37 cellular contexts compared by ENCODE assay signal in genomic region chrX:106005684-106006083, GRCh38. TPM values are rescaled to one million over a fixed set of nuclear protein-coding genes. Genes with fewer than 3 reads are reported as not detected.
"Had no signal": no experiment of that assay in that cellular context is flagged by ENCODE, and none has a peak within 500 bp of the region (broad histone marks: within the 10 kb centered on the region; RNA-seq: fewer than 3 reads in every experiment).

No MANE protein-coding gene starts in this region.

- H3K9me3 ChIP-seq: ovary, psoas muscle, thoracic aorta, thyroid gland, upper lobe of left lung, vagina had no signal

- H3K4me3 ChIP-seq: neural progenitor cell, ovary, psoas muscle, skin epidermis, smooth muscle cell, spleen, stomach, thoracic aorta, thyroid gland, tibial nerve, upper lobe of left lung, vagina had no signal

- H3K4me1 ChIP-seq: neural progenitor cell, parathyroid adenoma, psoas muscle, spleen, stomach, thyroid gland, tibial nerve, upper lobe of left lung, vagina had no signal

- FAIRE-seq: urothelium cell line had no signal

- H3K36me3 ChIP-seq: neural progenitor cell, ovary, spleen, stomach, thoracic aorta, thyroid gland, tibial nerve, upper lobe of left lung, vagina had no signal

- H3K4me3 Mint-ChIP-seq: naive thymus-derived CD4-positive, alpha-beta T cell; natural killer cell; nephron; neural progenitor cell; stimulated activated naive B cell treated with anti-CD40 and anti-IgM and Interleukin-4, amounts not matched to agents 10 μg/mL and 1 μg/mL and 100 μg/mL, for 72 hours; stimulated activated naive CD8-positive, alpha-beta T cell treated with anti-CD3 and anti-CD28 coated beads, Interleukin-15, Interleukin-2, amounts not matched to agents 100 ng/mL and 50 ng/mL, for 24 hours had no signal

- H3K9me3 Mint-ChIP-seq: neural progenitor cell; stimulated activated naive CD8-positive, alpha-beta T cell treated with anti-CD3 and anti-CD28 coated beads, Interleukin-15, Interleukin-2, amounts not matched to agents 100 ng/mL and 50 ng/mL, for 24 hours had no signal

- H3K9ac ChIP-seq: neural progenitor cell, parathyroid adenoma had no signal

- H3K36me3 Mint-ChIP-seq: naive thymus-derived CD4-positive, alpha-beta T cell; natural killer cell; neural progenitor cell; stimulated activated naive B cell treated with anti-CD40 and anti-IgM and Interleukin-4, amounts not matched to agents 10 μg/mL and 1 μg/mL and 100 μg/mL, for 72 hours had no signal

- ATAC-seq: naive thymus-derived CD4-positive, alpha-beta T cell; natural killer cell; psoas muscle; right cardiac atrium; sciatic nerve; stimulated activated naive B cell treated with anti-CD40 and anti-IgM and Interleukin-4, amounts not matched to agents 10 μg/mL and 1 μg/mL and 100 μg/mL, for 72 hours had no signal

- H2AFZ ChIP-seq: neural progenitor cell, parathyroid adenoma had no signal

- DNase-seq: naive thymus-derived CD4-positive, alpha-beta T cell; natural killer cell; occipital lobe; ovary; posterior cingulate gyrus; psoas muscle; right cardiac atrium; spleen; stimulated activated CD4-positive, alpha-beta T cell treated with anti-CD3 and anti-CD28 coated beads, Interleukin-12 subunit alpha, Interleukin-12 subunit beta, amount 100 ng/mL, for 4 hours; stimulated activated CD4-positive, alpha-beta T cell treated with anti-CD3 and anti-CD28 coated beads, Interleukin-1b, Interleukin-23, amount 100 ng/mL, for 48 hours; stimulated activated CD4-positive, alpha-beta T cell treated with anti-CD3 and anti-CD28 coated beads, Interleukin-4, amount 100 ng/mL, for 1 hour; stimulated activated CD4-positive, alpha-beta T cell treated with anti-CD3 and anti-CD28 coated beads, Interleukin-4, amount 100 ng/mL, for 4 hours; stimulated activated CD8-positive, alpha-beta memory T cell treated with anti-CD3 and anti-CD28 coated beads, Interleukin-4, amount 100 ng/mL, for 48 hours; stimulated activated naive B cell treated with anti-CD40 and anti-IgM and Interleukin-4, amounts not matched to agents 10 μg/mL and 1 μg/mL and 100 μg/mL, for 72 hours; stimulated activated naive CD4-positive, alpha-beta T cell treated with Interleukin-2 at 50 U/mL for 16 hours; stomach; thyroid gland; trophoblast cell; upper lobe of left lung had no signal

- H3K27ac Mint-ChIP-seq: naive thymus-derived CD4-positive, alpha-beta T cell; natural killer cell; nephron; neural progenitor cell; progenitor cell of endocrine pancreas; stimulated activated naive B cell treated with anti-CD40 and anti-IgM and Interleukin-4, amounts not matched to agents 10 μg/mL and 1 μg/mL and 100 μg/mL, for 72 hours; stimulated activated naive CD8-positive, alpha-beta T cell treated with anti-CD3 and anti-CD28 coated beads, Interleukin-15, Interleukin-2, amounts not matched to agents 100 ng/mL and 50 ng/mL, for 24 hours had no signal

- H3K4me2 ChIP-seq: neural progenitor cell, smooth muscle cell had no signal

- H3K79me2 ChIP-seq: parathyroid adenoma had no signal

- H3K4me1 Mint-ChIP-seq: naive thymus-derived CD4-positive, alpha-beta T cell; natural killer cell; nephron; neural progenitor cell; stimulated activated naive B cell treated with anti-CD40 and anti-IgM and Interleukin-4, amounts not matched to agents 10 μg/mL and 1 μg/mL and 100 μg/mL, for 72 hours had no signal

- H3K27me3 ChIP-seq: neural progenitor cell, ovary, spleen, thyroid gland, tibial nerve, upper lobe of left lung, vagina had no signal

- H3K27me3 Mint-ChIP-seq: naive thymus-derived CD4-positive, alpha-beta T cell; progenitor cell of endocrine pancreas; stimulated activated naive B cell treated with anti-CD40 and anti-IgM and Interleukin-4, amounts not matched to agents 10 μg/mL and 1 μg/mL and 100 μg/mL, for 72 hours; stimulated activated naive CD8-positive, alpha-beta T cell treated with anti-CD3 and anti-CD28 coated beads, Interleukin-15, Interleukin-2, amounts not matched to agents 100 ng/mL and 50 ng/mL, for 24 hours had no signal

- H3K27ac ChIP-seq: neural progenitor cell, ovary, parathyroid adenoma, psoas muscle, skin epidermis, spleen, stomach, thoracic aorta, thyroid gland, tibial nerve, upper lobe of left lung, vagina had no signal

RNA-seq across cellular contexts. Expression of gene SERPINA7, which starts 32.8 kb away (rescaled TPM):
- total RNA-seq: naive thymus-derived CD4-positive, alpha-beta T cell; natural killer cell; occipital lobe; osteoblast; progenitor cell of endocrine pancreas; psoas muscle; renal cortical epithelial cell; right cardiac atrium; sciatic nerve; smooth muscle cell; spleen; stomach; subcutaneous adipose tissue; temporal lobe; thoracic aorta; thyroid gland; tibial nerve; ureter; vagina had no signal
- polyA plus RNA-seq: naive thymus-derived CD4-positive, alpha-beta T cell; neural cell; psoas muscle; right cardiac atrium; smooth muscle cell; spleen; stomach had no signal
